In the genomic region with DNA sequence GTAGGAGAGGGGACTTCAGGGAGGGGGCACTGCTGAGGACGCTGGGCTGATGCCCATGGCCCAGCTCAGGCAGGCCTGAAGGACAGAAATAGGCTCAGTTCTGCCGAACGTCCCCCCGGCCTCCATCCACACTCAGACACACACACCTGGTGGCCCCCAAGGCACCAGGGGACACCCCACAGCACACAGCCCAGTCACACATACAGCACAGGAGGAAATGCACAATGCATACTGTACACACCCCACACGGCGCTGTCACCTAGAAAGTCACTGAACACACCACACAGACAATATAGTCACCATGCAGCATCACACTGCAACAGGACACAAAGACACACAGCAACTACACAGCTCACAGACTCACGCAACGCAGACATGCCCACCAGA, we compare ENCODE assay signal across 8 cellular contexts. TPM values are rescaled to one million over a fixed set of nuclear protein-coding genes. Genes with fewer than 3 reads are reported as not detected.
DNase-seq lines count a peak whose midpoint lies in the region; ATAC-seq and TF ChIP-seq lines count a peak whose summit lies in the region.

No MANE protein-coding gene starts in this region.

- no peaks in the 10 kb centered on the region for H3K27me3 Mint-ChIP-seq in activated naive CD8-positive, alpha-beta T cell treated with anti-CD3 and anti-CD28 coated beads for 36 hours
- no peaks in the 10 kb centered on the region for H3K27me3 Mint-ChIP-seq in naive thymus-derived CD4-positive, alpha-beta T cell

- peak overlapping the region; percentile 71 for H3K27ac Mint-ChIP-seq in activated naive CD8-positive, alpha-beta T cell treated with anti-CD3 and anti-CD28 coated beads for 36 hours
- H3K27ac Mint-ChIP-seq in naive thymus-derived CD4-positive, alpha-beta T cell, result peak overlapping the region; percentile 86 to 98 (median 94)

- peaks cover 6% of the 10 kb centered on the region for H3K36me3 Mint-ChIP-seq in activated naive CD8-positive, alpha-beta T cell treated with anti-CD3 and anti-CD28 coated beads for 36 hours
- peaks cover 4 to 23% (median 9%) of the 10 kb centered on the region in 5 donors for H3K36me3 Mint-ChIP-seq in naive thymus-derived CD4-positive, alpha-beta T cell

- CTCF ChIA-PET in naive thymus-derived CD4-positive, alpha-beta T cell (lab: Charles Lee), result interaction anchor here (0.5 to 2.8 kb wide), 11 partner anchors 10 to 892 kb away, joined by 3 to 23 read pairs (median 4); a partner anchor contains a TSS

- ATAC-seq in naive thymus-derived CD4-positive, alpha-beta T cell, result peak; percentile 44

- peak overlapping the region; percentile 87 for H3K27ac ChIP-seq in naive thymus-derived CD4-positive, alpha-beta T cell (ENCODE audit: low read depth, low read length)

- peak; percentile 54 for DNase-seq in NB4 (ENCODE audit: low read depth)
- peak; percentile 28 for DNase-seq in activated naive CD8-positive, alpha-beta T cell treated with anti-CD3 and anti-CD28 coated beads for 36 hours
- DNase-seq in naive thymus-derived CD4-positive, alpha-beta T cell, result peak in 4 of 9 donors; percentile 30 to 40 (median 34)
- DNase-seq in DMS79 treated with DMSO at 0.1 percent for 48 hours (lab: John Stamatoyannopoulos, UW), result no peak
- no peak for DNase-seq in SW 1271 (lab: John Stamatoyannopoulos, UW)
- DNase-seq in BE2C, result no peak
- DNase-seq in ureter (ENCODE audit: low spot score), result no peak

- TF ChIP-seq CTCF in NB4 (IDR thresholded peaks at IDR 0.05; ENCODE audit: low read depth, low read length), result no peak
- TF ChIP-seq CTCF in BE2C (IDR thresholded peaks at IDR 0.05; ENCODE audit: low read depth, low read length), result no peak

- no peak for TF ChIP-seq POLR2A in NB4 (IDR thresholded peaks at IDR 0.05; ENCODE audit: extremely low read depth, insufficient read length)

- H3K27me3 ChIP-seq in naive thymus-derived CD4-positive, alpha-beta T cell (ENCODE audit: control insufficient read depth in 2 of 2, insufficient read depth in 2 of 2, low read length in 2 of 2), result no peaks in the 10 kb centered on the region
- H3K27me3 ChIP-seq in BE2C, result no peaks in the 10 kb centered on the region

- POLR2A ChIA-PET in naive thymus-derived CD4-positive, alpha-beta T cell (lab: Charles Lee), result interaction anchor here (0.7 to 7.2 kb wide), 11 partner anchors 9 to 870 kb away, joined by 3 to 111 read pairs (median 4); a partner anchor contains a TSS

- H3K36me3 ChIP-seq in ES-I3 (ENCODE audit: insufficient read depth, low read length) (no peaks in the 10 kb centered on the region), BE2C (no peaks in the 10 kb centered on the region)
- peaks cover 0 to 20% (median 3%) of the 10 kb centered on the region in 3 experiments for H3K36me3 ChIP-seq in naive thymus-derived CD4-positive, alpha-beta T cell (ENCODE audit: control insufficient read depth in 2 of 3, insufficient read depth in 3 of 3, low read length in 3 of 3)

- H3K9me3 Mint-ChIP-seq in activated naive CD8-positive, alpha-beta T cell treated with anti-CD3 and anti-CD28 coated beads for 36 hours, result no peaks in the 10 kb centered on the region
- peaks cover 0 to 4% (median 0%) of the 10 kb centered on the region in 11 donors for H3K9me3 Mint-ChIP-seq in naive thymus-derived CD4-positive, alpha-beta T cell

- peak overlapping the region; percentile 41; the same call in 1 of the 2 replicates for H3K9ac ChIP-seq in ES-I3 (ENCODE audit: low read depth, low read length)

- H3K9me3 ChIP-seq in ES-I3 (ENCODE audit: control insufficient read depth, insufficient read depth, low read length) (no peaks in the 10 kb centered on the region), BE2C (no peaks in the 10 kb centered on the region)
- H3K9me3 ChIP-seq in naive thymus-derived CD4-positive, alpha-beta T cell (ENCODE audit: control insufficient read depth in 2 of 3, low read length in 3 of 3), result no peaks in the 10 kb centered on the region

- H3K4me1 Mint-ChIP-seq in activated naive CD8-positive, alpha-beta T cell treated with anti-CD3 and anti-CD28 coated beads for 36 hours, result peaks cover 36% of the 10 kb centered on the region
- H3K4me1 Mint-ChIP-seq in naive thymus-derived CD4-positive, alpha-beta T cell, result peaks cover 22 to 68% (median 57%) of the 10 kb centered on the region in 7 donors

- H3K4me3 ChIP-seq in NB4 (ENCODE audit: low read depth, low read length), result peak overlapping the region; percentile 96
- H3K4me3 ChIP-seq in naive thymus-derived CD4-positive, alpha-beta T cell (ENCODE audit: low read length), result peak overlapping the region; percentile 85
- H3K4me3 ChIP-seq in BE2C (ENCODE audit: low read depth, low read length), result no peak overlapping the region

- intact Hi-C loops in naive thymus-derived CD4-positive, alpha-beta T cell (cut with micrococcal nuclease), result loop anchor here (1.0 to 5.0 kb wide), 5 partner anchors 15 to 1210 kb away; a partner anchor contains a TSS

- peaks cover 35% of the 10 kb centered on the region; the same call in 1 of the 2 replicates for H3K4me1 ChIP-seq in ES-I3 (ENCODE audit: insufficient read depth, low read length)
- peaks cover 11 to 29% of the 10 kb centered on the region in 2 donors for H3K4me1 ChIP-seq in naive thymus-derived CD4-positive, alpha-beta T cell (ENCODE audit: control insufficient read depth in 2 of 2, insufficient read depth in 2 of 2, low read length in 2 of 2)
- no peaks in the 10 kb centered on the region for H3K4me1 ChIP-seq in BE2C

- H3K4me3 Mint-ChIP-seq in activated naive CD8-positive, alpha-beta T cell treated with anti-CD3 and anti-CD28 coated beads for 36 hours, result peak overlapping the region; percentile 78
- H3K4me3 Mint-ChIP-seq in naive thymus-derived CD4-positive, alpha-beta T cell, result peak overlapping the region; percentile 91 to 100 (median 96)

RNA-seq across cellular contexts. Expression of a gene that starts 0.6 kb away (rescaled TPM):
- 10 to 100 TPM; 39.6 to 45.5 TPM for total RNA-seq in activated naive CD8-positive, alpha-beta T cell treated with anti-CD3 and anti-CD28 coated beads for 36 hours
- 100 to 1,000 TPM; 107 to 172 (median 136) TPM for total RNA-seq in naive thymus-derived CD4-positive, alpha-beta T cell
- 100 to 1,000 TPM in 1 of 2 donors, 10 to 100 TPM in 1; 93.0 to 105 TPM for polyA plus RNA-seq in naive thymus-derived CD4-positive, alpha-beta T cell
- polyA plus RNA-seq in BE2C (2012; ENCODE audit: insufficient read depth, insufficient read length, low read depth), result 0.88 TPM
- total RNA-seq in ureter, result 93.6 TPM

RNA-seq across cellular contexts. Expression of a gene that starts 20.4 kb away (rescaled TPM):
- 10 to 100 TPM; 38.3 to 41.0 TPM for total RNA-seq in activated naive CD8-positive, alpha-beta T cell treated with anti-CD3 and anti-CD28 coated beads for 36 hours
- total RNA-seq in naive thymus-derived CD4-positive, alpha-beta T cell, result 10 to 100 TPM; 23.7 to 44.0 (median 41.9) TPM
- polyA plus RNA-seq in naive thymus-derived CD4-positive, alpha-beta T cell, result 10 to 100 TPM; 58.5 to 66.1 TPM
- polyA plus RNA-seq in BE2C (2012; ENCODE audit: insufficient read depth, insufficient read length, low read depth), result 71.8 TPM
- total RNA-seq in ureter, result 54.1 TPM

RNA-seq across cellular contexts. Expression of a gene that starts 24.4 kb away (rescaled TPM):
- 1 to 10 TPM; 3.0 to 4.5 TPM for total RNA-seq in activated naive CD8-positive, alpha-beta T cell treated with anti-CD3 and anti-CD28 coated beads for 36 hours
- 10 to 100 TPM; 13.0 to 17.0 (median 15.2) TPM for total RNA-seq in naive thymus-derived CD4-positive, alpha-beta T cell
- 1 to 10 TPM; 5.9 to 6.6 TPM for polyA plus RNA-seq in naive thymus-derived CD4-positive, alpha-beta T cell
- 3.6 TPM for polyA plus RNA-seq in BE2C (2012; ENCODE audit: insufficient read depth, insufficient read length, low read depth)
- total RNA-seq in ureter, result 75.5 TPM

RNA-seq across cellular contexts. Expression of a gene that starts 32.2 kb away (rescaled TPM):
- total RNA-seq in activated naive CD8-positive, alpha-beta T cell treated with anti-CD3 and anti-CD28 coated beads for 36 hours, result not detected
- not detected for total RNA-seq in naive thymus-derived CD4-positive, alpha-beta T cell
- not detected for polyA plus RNA-seq in naive thymus-derived CD4-positive, alpha-beta T cell
- polyA plus RNA-seq in BE2C (2012; ENCODE audit: insufficient read depth, insufficient read length, low read depth), result not detected
- 2.1 TPM for total RNA-seq in ureter

RNA-seq across cellular contexts. Expression of a gene that starts 40.7 kb away (rescaled TPM):
- not detected for total RNA-seq in activated naive CD8-positive, alpha-beta T cell treated with anti-CD3 and anti-CD28 coated beads for 36 hours
- under 1 TPM in 1 of 5 experiments, not detected in 4; 0.24 TPM for total RNA-seq in naive thymus-derived CD4-positive, alpha-beta T cell
- polyA plus RNA-seq in naive thymus-derived CD4-positive, alpha-beta T cell, result not detected
- not detected for polyA plus RNA-seq in BE2C (2012; ENCODE audit: insufficient read depth, insufficient read length, low read depth)
- not detected for total RNA-seq in ureter

Comparison
In these comparisons a context has a peak if more than half of its experiments do, and no peak if none do; other contexts are left out.
1. DNase-seq: peak in NB4 (single experiment) and activated naive CD8-positive, alpha-beta T cell treated with anti-CD3 and anti-CD28 coated beads for 36 hours (single experiment); none in DMS79 treated with DMSO at 0.1 percent for 48 hours (single experiment), SW 1271 (0 of 2), BE2C (single experiment) and ureter (single experiment).